Comparison of ENCODE assay signal across 8 cellular contexts in the genomic region with DNA sequence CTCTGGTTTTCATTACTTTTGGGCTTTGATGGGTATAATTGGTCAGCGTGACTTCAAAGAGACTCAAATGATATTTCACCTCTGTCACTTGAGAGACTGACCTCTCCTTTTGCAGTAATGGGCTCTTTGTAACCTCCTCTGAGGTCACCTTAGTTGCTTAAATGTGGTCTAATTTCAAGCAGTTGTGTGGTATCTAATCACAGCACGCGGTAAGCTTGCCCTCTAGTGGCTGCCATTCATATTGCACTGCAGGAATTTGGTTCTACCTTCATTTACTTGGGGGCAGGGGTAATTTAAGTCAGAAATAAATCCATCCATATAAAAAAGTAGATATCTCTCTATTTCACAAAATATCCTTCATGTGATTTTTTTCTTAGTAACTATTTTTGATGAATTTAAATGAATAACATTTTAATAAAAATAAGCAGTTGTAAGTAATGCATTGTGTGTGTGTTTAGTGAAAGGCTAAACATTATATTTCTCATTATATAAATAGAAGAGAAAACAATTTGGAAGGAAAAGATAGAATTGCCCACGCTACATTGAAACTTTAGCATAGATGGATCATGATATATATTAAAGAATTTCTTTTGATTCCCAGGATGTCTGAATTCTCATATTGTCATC. TPM values are rescaled to one million over a fixed set of nuclear protein-coding genes. Genes with fewer than 3 reads are reported as not detected.
A peak's percentile ranks its signal among the peaks of the same experiment; 100 is the strongest.
DNase-seq lines count a peak whose midpoint lies in the region; ATAC-seq and TF ChIP-seq lines count a peak whose summit lies in the region.

No MANE protein-coding gene starts in this region.

- H3K4me2 ChIP-seq in GM23338 (no peak overlapping the region), KMS-11 (no peak overlapping the region)

- H3K4me1 ChIP-seq in GM23338 (ENCODE audit: insufficient read depth) (no peaks in the 10 kb centered on the region; the same call in 1 of the 2 replicates), KMS-11 (ENCODE audit: low read depth, poor library complexity, severe bottlenecking) (no peaks in the 10 kb centered on the region)

- H3K4me3 ChIP-seq in GM23338 (no peak overlapping the region), KMS-11 (IDR thresholded peaks at IDR 0.05; ENCODE audit: insufficient read depth, low read depth, low read length) (no peak overlapping the region)

- H3K4me3 Mint-ChIP-seq in GM23338 = no peak overlapping the region

- H3K9ac ChIP-seq in KMS-11 = no peak overlapping the region

- peaks cover 16% of the 10 kb centered on the region; the same call in 2 of the 3 replicates for H3K4me1 Mint-ChIP-seq in GM23338

- DNase-seq in activated T-cell treated with anti-CD3 and anti-CD28 coated beads for 24 hours (ENCODE audit: low read depth) = peak; percentile 14
- DNase-seq in activated T-cell treated with anti-CD3 and anti-CD28 coated beads for 4 hours = no peak
- peak; percentile 87 for DNase-seq in GM23338 (ENCODE audit: low spot score)
- DNase-seq in SK-N-DZ (ENCODE audit: low spot score) = peak; percentile 65
- peak; percentile 73 for DNase-seq in cerebellar cortex (ENCODE audit: low spot score)
- peak in 1 of 2 donors; percentile 45 for DNase-seq in left colon
- peak; percentile 3 to 7 for DNase-seq in stimulated activated CD4-positive, alpha-beta T cell treated with anti-CD3 and anti-CD28 coated beads, Interleukin-4, amount 100 ng/mL, for 4 hours

- H3K27me3 ChIP-seq in GM23338 (ENCODE audit: insufficient read depth) (no peaks in the 10 kb centered on the region), KMS-11 (ENCODE audit: insufficient read depth, low read depth) (no peaks in the 10 kb centered on the region)

- H4K20me1 ChIP-seq in GM23338 (replicated peaks; ENCODE audit: insufficient read depth) (no peaks in the 10 kb centered on the region), KMS-11 (ENCODE audit: insufficient read depth) (no peaks in the 10 kb centered on the region)

- H3K9me3 Mint-ChIP-seq in GM23338 = no peaks in the 10 kb centered on the region

- H3F3A ChIP-seq in GM23338 (replicated peaks; ENCODE audit: low read depth) = no peaks in the 10 kb centered on the region

- H3K36me3 ChIP-seq in GM23338 (ENCODE audit: insufficient read depth) (no peaks in the 10 kb centered on the region), KMS-11 (ENCODE audit: insufficient read depth) (no peaks in the 10 kb centered on the region)

- ATAC-seq in GM23338 (peak; percentile 93), left colon (peak; percentile 59)

- H3K27ac Mint-ChIP-seq in GM23338 = no peak overlapping the region

- no peak overlapping the region for H3K27ac ChIP-seq in GM23338 (ENCODE audit: low read depth)
- no peak overlapping the region for H3K27ac ChIP-seq in KMS-11

- TF ChIP-seq CTCF in GM23338 (conservative IDR thresholded peaks at IDR 0.05; ENCODE audit: low read depth in 2 of 2) (peak; percentile 96 to 99), KMS-11 (conservative IDR thresholded peaks at IDR 0.05; ENCODE audit: low read depth, low read length) (peak; percentile 91)

- H3K79me2 ChIP-seq in GM23338 (replicated peaks; ENCODE audit: insufficient read depth) = no peaks in the 10 kb centered on the region
- H3K79me2 ChIP-seq in KMS-11 (ENCODE audit: insufficient read depth, low read depth) = no peaks in the 10 kb centered on the region

- H2AFZ ChIP-seq in GM23338 = no peak overlapping the region
- H2AFZ ChIP-seq in KMS-11 (ENCODE audit: low read depth) = no peak overlapping the region

- intact Hi-C loops in left colon (cut with DNase I, micrococcal nuclease) = loop anchor here in 1 of 2 donors (5.0 kb wide), 1 partner anchor 295 kb away; no protein-coding TSS in a partner anchor

- no peaks in the 10 kb centered on the region for H3K36me3 Mint-ChIP-seq in GM23338 (ENCODE audit: low read depth)

- H3K27me3 Mint-ChIP-seq in GM23338 (ENCODE audit: insufficient read depth, low read depth, poor library complexity) = no peaks in the 10 kb centered on the region

- no peaks in the 10 kb centered on the region for H3K9me2 ChIP-seq in GM23338 (ENCODE audit: insufficient read depth)

TF ChIP-seq in GM23338, 12 proteins besides CTCF, POLR2A, EP300 and RAD21 (continues in another document):
- TF ChIP-seq JUNB (IDR thresholded peaks at IDR 0.05; ENCODE audit: unreplicated experiment) (no peak), ZNF331 (CRISPR knock-in tag; IDR thresholded peaks at IDR 0.05; ENCODE audit: low read depth) (no peak), ZNF114 (CRISPR knock-in tag; IDR thresholded peaks at IDR 0.05) (no peak), EZH2 (IDR thresholded peaks at IDR 0.05; ENCODE audit: low read depth, unreplicated experiment) (no peak), STAT1 (IDR thresholded peaks at IDR 0.05; ENCODE audit: unreplicated experiment) (no peak), POLR2AphosphoS5 (IDR thresholded peaks at IDR 0.05; ENCODE audit: low read depth) (no peak)
- TF ChIP-seq, protein P1, sequence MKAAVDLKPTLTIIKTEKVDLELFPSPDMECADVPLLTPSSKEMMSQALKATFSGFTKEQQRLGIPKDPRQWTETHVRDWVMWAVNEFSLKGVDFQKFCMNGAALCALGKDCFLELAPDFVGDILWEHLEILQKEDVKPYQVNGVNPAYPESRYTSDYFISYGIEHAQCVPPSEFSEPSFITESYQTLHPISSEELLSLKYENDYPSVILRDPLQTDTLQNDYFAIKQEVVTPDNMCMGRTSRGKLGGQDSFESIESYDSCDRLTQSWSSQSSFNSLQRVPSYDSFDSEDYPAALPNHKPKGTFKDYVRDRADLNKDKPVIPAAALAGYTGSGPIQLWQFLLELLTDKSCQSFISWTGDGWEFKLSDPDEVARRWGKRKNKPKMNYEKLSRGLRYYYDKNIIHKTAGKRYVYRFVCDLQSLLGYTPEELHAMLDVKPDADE (IDR thresholded peaks at IDR 0.05) = no peak
- TF ChIP-seq, protein P2, sequence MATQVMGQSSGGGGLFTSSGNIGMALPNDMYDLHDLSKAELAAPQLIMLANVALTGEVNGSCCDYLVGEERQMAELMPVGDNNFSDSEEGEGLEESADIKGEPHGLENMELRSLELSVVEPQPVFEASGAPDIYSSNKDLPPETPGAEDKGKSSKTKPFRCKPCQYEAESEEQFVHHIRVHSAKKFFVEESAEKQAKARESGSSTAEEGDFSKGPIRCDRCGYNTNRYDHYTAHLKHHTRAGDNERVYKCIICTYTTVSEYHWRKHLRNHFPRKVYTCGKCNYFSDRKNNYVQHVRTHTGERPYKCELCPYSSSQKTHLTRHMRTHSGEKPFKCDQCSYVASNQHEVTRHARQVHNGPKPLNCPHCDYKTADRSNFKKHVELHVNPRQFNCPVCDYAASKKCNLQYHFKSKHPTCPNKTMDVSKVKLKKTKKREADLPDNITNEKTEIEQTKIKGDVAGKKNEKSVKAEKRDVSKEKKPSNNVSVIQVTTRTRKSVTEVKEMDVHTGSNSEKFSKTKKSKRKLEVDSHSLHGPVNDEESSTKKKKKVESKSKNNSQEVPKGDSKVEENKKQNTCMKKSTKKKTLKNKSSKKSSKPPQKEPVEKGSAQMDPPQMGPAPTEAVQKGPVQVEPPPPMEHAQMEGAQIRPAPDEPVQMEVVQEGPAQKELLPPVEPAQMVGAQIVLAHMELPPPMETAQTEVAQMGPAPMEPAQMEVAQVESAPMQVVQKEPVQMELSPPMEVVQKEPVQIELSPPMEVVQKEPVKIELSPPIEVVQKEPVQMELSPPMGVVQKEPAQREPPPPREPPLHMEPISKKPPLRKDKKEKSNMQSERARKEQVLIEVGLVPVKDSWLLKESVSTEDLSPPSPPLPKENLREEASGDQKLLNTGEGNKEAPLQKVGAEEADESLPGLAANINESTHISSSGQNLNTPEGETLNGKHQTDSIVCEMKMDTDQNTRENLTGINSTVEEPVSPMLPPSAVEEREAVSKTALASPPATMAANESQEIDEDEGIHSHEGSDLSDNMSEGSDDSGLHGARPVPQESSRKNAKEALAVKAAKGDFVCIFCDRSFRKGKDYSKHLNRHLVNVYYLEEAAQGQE (IDR thresholded peaks at IDR 0.05; ENCODE audit: unreplicated experiment) = no peak

RNA-seq across cellular contexts. Expression of gene ANO3, which starts 55.0 kb away (rescaled TPM):
- total RNA-seq in GM23338 (2014; rRNA removed; shearing (Covaris generic)) = not detected in 2 replicates
- polyA plus RNA-seq in GM23338 (2016; fragmentation: Nextera tagmentation; extraction: Ambion mirVana) = 0.12 TPM in 1 of 2 replicates, not detected in the other
- not detected in 2 replicates for polyA plus RNA-seq in SK-N-DZ (2014; cell fraction: cytosol; rRNA removed)
- polyA plus RNA-seq in SK-N-DZ (2014; cell fraction: nucleus; rRNA removed) = not detected in 2 replicates
- total RNA-seq in left colon = under 1 TPM; 0.09 to 0.36 TPM
